ENCODE assay signal across 14 cellular contexts in the genomic region with DNA sequence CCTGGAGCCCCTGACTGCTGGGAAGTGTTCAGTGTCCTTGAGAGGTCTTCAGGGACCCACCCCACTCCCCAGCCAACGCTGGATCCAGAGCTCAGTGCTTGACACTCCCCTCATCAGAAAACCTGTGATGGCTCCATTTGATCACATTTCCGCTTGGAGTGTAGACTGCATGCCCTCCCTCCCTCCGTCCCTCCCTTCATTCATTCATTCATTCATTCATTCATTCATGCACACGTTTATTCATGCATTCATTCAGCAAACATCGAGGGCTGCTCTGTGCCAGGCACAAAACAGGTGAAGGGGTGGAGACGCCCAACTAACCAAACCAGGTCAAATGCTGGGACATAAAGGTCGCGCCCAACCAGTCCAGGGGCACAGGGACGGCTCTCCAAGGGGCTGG.
"Had no signal": no experiment of that assay in that cellular context is flagged by ENCODE, and none has a peak within 500 bp of the region (broad histone marks: within the 10 kb centered on the region; RNA-seq: fewer than 3 reads in every experiment).

No MANE protein-coding gene starts in this region.

- H3K4me3 ChIP-seq: body of pancreas, hepatocyte, tibial nerve, uterus had no signal

- H3K27me3 ChIP-seq: body of pancreas, hepatocyte, uterus had no signal

- H3K9me3 Mint-ChIP-seq: effector memory CD8-positive, alpha-beta T cell had no signal

- H3K79me2 ChIP-seq: hepatocyte had no signal

- H2AFZ ChIP-seq: hepatocyte had no signal

- H3K27me3 Mint-ChIP-seq: naive thymus-derived CD8-positive, alpha-beta T cell had no signal

- H3K4me1 ChIP-seq: uterus had no signal

- H3K27ac ChIP-seq: body of pancreas, hepatocyte, tibial nerve, uterus had no signal

- DNase-seq: activated CD4-positive, alpha-beta T cell treated with anti-CD3 and anti-CD28 coated beads, Interleukin-2, amount 50 U/mL, for 1 hour; activated gamma-delta T cell treated with Interleukin-2 at 50 U/mL for 16 hours; body of pancreas; effector memory CD8-positive, alpha-beta T cell; foreskin fibroblast; mesendoderm; naive thymus-derived CD8-positive, alpha-beta T cell; stimulated activated naive CD8-positive, alpha-beta T cell treated with anti-CD3 and anti-CD28 coated beads, Interleukin-15, Interleukin-2, amounts not matched to agents 100 U/mL and 50 U/mL, for 24 hours; substantia nigra; T-helper 1 cell; T1000; uterus had no signal

- H3K36me3 ChIP-seq: uterus had no signal

- H3K4me2 ChIP-seq: hepatocyte had no signal

- H3K9me3 ChIP-seq: body of pancreas, uterus had no signal

- ATAC-seq: body of pancreas; effector memory CD8-positive, alpha-beta T cell; naive thymus-derived CD8-positive, alpha-beta T cell; stimulated activated naive CD8-positive, alpha-beta T cell treated with anti-CD3 and anti-CD28 coated beads, Interleukin-15, Interleukin-2, amounts not matched to agents 100 U/mL and 50 U/mL, for 24 hours had no signal
